In genomic region chr3:103499967-103500366, GRCh38 we compare ENCODE assay signal across 26 cellular contexts.
"Had no signal": no experiment of that assay in that cellular context is flagged by ENCODE, and none has a peak within 500 bp of the region (broad histone marks: within the 10 kb centered on the region; RNA-seq: fewer than 3 reads in every experiment).

No MANE protein-coding gene starts in this region.

- H3K27ac Mint-ChIP-seq: activated CD8-positive, alpha-beta T cell treated with anti-CD3 and anti-CD28 coated beads for 36 hours; activated naive CD4-positive, alpha-beta T cell treated with anti-CD3 and anti-CD28 coated beads, Interleukin-2, amount 10 ng/mL, durations not matched to agents 7 days and 5 days; activated naive CD8-positive, alpha-beta T cell treated with anti-CD3 and anti-CD28 coated beads for 36 hours; activated T-cell treated with anti-CD3 and anti-CD28 coated beads, Interleukin-2, amount 50 U/mL, for 72 hours; activated T-helper 2 cell treated with anti-CD3 and anti-CD28 coated beads, Interferon-gamma antibody, Interleukin-2, Interleukin-4, amounts not matched to agents 10 μg/mL and 5 μg/mL and 100 μg/mL, durations not matched to agents 14 hours and 24 hours and 36 hours; T-helper 1 cell treated with Interleukin-12 subunit alpha and Interleukin-12 subunit beta and Interleukin-4 antibody, amounts not matched to agents 30 μg/mL and 1 μg/mL, for 36 hours had no signal

- H3K36me3 Mint-ChIP-seq: activated naive CD4-positive, alpha-beta T cell treated with anti-CD3 and anti-CD28 coated beads, Interleukin-2, amount 10 ng/mL, durations not matched to agents 7 days and 5 days; activated naive CD8-positive, alpha-beta T cell treated with anti-CD3 and anti-CD28 coated beads for 36 hours had no signal

- ATAC-seq: activated CD4-positive, CD25-positive, alpha-beta regulatory T cell treated with anti-CD3 and anti-CD28 coated beads, Interleukin-2, amount 50 U/mL, for 24 hours; activated CD8-positive, alpha-beta T cell treated with anti-CD3 and anti-CD28 coated beads for 36 hours; activated T-cell treated with anti-CD3 and anti-CD28 coated beads, Interleukin-2, amount 50 U/mL, for 72 hours; body of pancreas; Panc1; Right ventricle myocardium inferior had no signal

- H3K36me3 ChIP-seq: adrenal gland had no signal

- H3K4me3 Mint-ChIP-seq: activated CD8-positive, alpha-beta T cell treated with anti-CD3 and anti-CD28 coated beads for 36 hours; activated naive CD4-positive, alpha-beta T cell treated with anti-CD3 and anti-CD28 coated beads, Interleukin-2, amount 10 ng/mL, durations not matched to agents 7 days and 5 days; activated naive CD8-positive, alpha-beta T cell treated with anti-CD3 and anti-CD28 coated beads for 36 hours; activated T-cell treated with anti-CD3 and anti-CD28 coated beads, Interleukin-2, amount 50 U/mL, for 72 hours; central memory CD8-positive, alpha-beta T cell; T-helper 1 cell treated with Interleukin-12 subunit alpha and Interleukin-12 subunit beta and Interleukin-4 antibody, amounts not matched to agents 30 μg/mL and 1 μg/mL, for 36 hours had no signal

- H3K9me3 ChIP-seq: adrenal gland, body of pancreas had no signal

- DNase-seq: activated CD4-positive, alpha-beta T cell treated with anti-CD3 and anti-CD28 coated beads for 4 hours; activated CD8-positive, alpha-beta memory T cell treated with anti-CD3 and anti-CD28 coated beads, Interleukin-2, amount 50 U/mL, for 4 hours; activated CD8-positive, alpha-beta T cell treated with anti-CD3 and anti-CD28 coated beads for 36 hours; activated gamma-delta T cell treated with Interleukin-2 at 50 U/mL for 16 hours; activated naive CD4-positive, alpha-beta T cell treated with anti-CD3 and anti-CD28 coated beads, Interleukin-2, amount 10 ng/mL, durations not matched to agents 7 days and 5 days; activated naive CD8-positive, alpha-beta T cell treated with anti-CD3 and anti-CD28 coated beads for 36 hours; activated T-cell treated with anti-CD3 and anti-CD28 coated beads, Interleukin-2, amount 50 U/mL, for 72 hours; adrenal gland; body of pancreas; Karpas-422; MM.1S; NCI-H1105; NCI-H1436; NCI-H1694 treated with DMSO at 0.1 percent for 48 hours; NCI-H2029 treated with DMSO at 0.1 percent for 48 hours; NCI-H510A treated with DMSO at 0.1 percent for 48 hours; NCI-H69; NK-92 treated with Interleukin-12 subunit alpha and Interleukin-12 subunit beta, amount 100 ng/mL, for 24 hours; OCI-M1; RPMI8226 had no signal

- H3K27me3 ChIP-seq: adrenal gland, body of pancreas had no signal

- H3K4me1 ChIP-seq: adrenal gland, body of pancreas had no signal

- H3K9me3 Mint-ChIP-seq: activated naive CD4-positive, alpha-beta T cell treated with anti-CD3 and anti-CD28 coated beads, Interleukin-2, amount 10 ng/mL, durations not matched to agents 7 days and 5 days had no signal

- H3K4me3 ChIP-seq: adrenal gland, body of pancreas had no signal

- H3K27me3 Mint-ChIP-seq: activated CD8-positive, alpha-beta T cell treated with anti-CD3 and anti-CD28 coated beads for 36 hours; activated naive CD4-positive, alpha-beta T cell treated with anti-CD3 and anti-CD28 coated beads, Interleukin-2, amount 10 ng/mL, durations not matched to agents 7 days and 5 days; activated naive CD8-positive, alpha-beta T cell treated with anti-CD3 and anti-CD28 coated beads for 36 hours; central memory CD8-positive, alpha-beta T cell had no signal

- H3K27ac ChIP-seq: adrenal gland, body of pancreas had no signal

- H3K4me1 Mint-ChIP-seq: activated naive CD4-positive, alpha-beta T cell treated with anti-CD3 and anti-CD28 coated beads, Interleukin-2, amount 10 ng/mL, durations not matched to agents 7 days and 5 days; activated naive CD8-positive, alpha-beta T cell treated with anti-CD3 and anti-CD28 coated beads for 36 hours; central memory CD8-positive, alpha-beta T cell had no signal
